26 cellular contexts compared by ENCODE assay signal in the genomic region with DNA sequence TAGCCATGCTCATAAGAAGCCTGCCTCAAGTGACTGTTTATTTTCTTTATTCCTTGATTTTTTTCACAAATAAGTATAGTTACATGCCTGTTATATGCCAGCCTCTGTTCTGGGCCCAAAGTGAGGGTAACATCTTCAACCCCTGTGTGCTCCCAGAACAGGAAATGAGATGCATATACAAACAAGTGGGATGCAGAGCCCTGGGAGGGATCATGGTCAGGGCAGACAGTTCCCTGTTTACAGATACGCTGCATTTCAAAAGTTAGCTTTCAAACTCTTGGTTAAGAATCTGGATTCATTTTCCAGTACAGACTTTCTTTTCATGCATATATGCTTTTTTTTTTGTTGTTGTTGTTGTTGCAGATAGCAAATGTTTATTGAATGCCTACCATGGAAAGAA. TPM values are rescaled to one million over a fixed set of nuclear protein-coding genes. Genes with fewer than 3 reads are reported as not detected.
"Had no signal": no experiment of that assay in that cellular context is flagged by ENCODE, and none has a peak within 500 bp of the region (broad histone marks: within the 10 kb centered on the region; RNA-seq: fewer than 3 reads in every experiment).

No MANE protein-coding gene starts in this region.

- H3K36me3 Mint-ChIP-seq: activated naive CD8-positive, alpha-beta T cell treated with anti-CD3 and anti-CD28 coated beads for 36 hours; naive B cell; stimulated activated memory B cell treated with anti-CD40 and anti-IgM and Interleukin-4, amounts not matched to agents 10 μg/mL and 1 μg/mL and 100 μg/mL, for 72 hours had no signal

- H3K4me1 Mint-ChIP-seq: activated B cell treated with CpG ODN at 0.5 μM for 24 hours; activated naive CD8-positive, alpha-beta T cell treated with anti-CD3 and anti-CD28 coated beads for 36 hours; naive B cell; stimulated activated memory B cell treated with anti-CD40 and anti-IgM and Interleukin-4, amounts not matched to agents 10 μg/mL and 1 μg/mL and 100 μg/mL, for 72 hours had no signal

- H3K4me3 Mint-ChIP-seq: activated B cell treated with CpG ODN at 0.5 μM for 24 hours; activated CD4-positive, alpha-beta T cell treated with anti-CD3 and anti-CD28 coated beads for 36 hours; activated naive CD8-positive, alpha-beta T cell treated with anti-CD3 and anti-CD28 coated beads for 36 hours; activated T-cell treated with anti-CD3 and anti-CD28 coated beads, Interleukin-2, amount 50 U/mL, for 4 hours; neural crest cell; stimulated activated memory B cell treated with anti-CD40 and anti-IgM and Interleukin-4, amounts not matched to agents 10 μg/mL and 1 μg/mL and 100 μg/mL, for 72 hours; T-helper 1 cell treated with Interleukin-12 subunit alpha and Interleukin-12 subunit beta and Interleukin-4 antibody, amounts not matched to agents 30 μg/mL and 1 μg/mL, for 36 hours had no signal

- H3K9me3 ChIP-seq: gastrocnemius medialis, lower lobe of right lung, right lobe of liver, stomach, suprapubic skin, transverse colon had no signal

- ATAC-seq: activated CD4-positive, alpha-beta T cell treated with anti-CD3 and anti-CD28 coated beads for 36 hours; activated T-cell treated with anti-CD3 and anti-CD28 coated beads, Interleukin-2, amount 50 U/mL, for 4 hours; gastrocnemius medialis; lower lobe of right lung; right lobe of liver; stimulated activated memory B cell treated with anti-CD40 and anti-IgM and Interleukin-4, amounts not matched to agents 10 μg/mL and 1 μg/mL and 100 μg/mL, for 72 hours had no signal

- H3K27ac Mint-ChIP-seq: activated B cell treated with CpG ODN at 0.5 μM for 24 hours; activated CD4-positive, alpha-beta T cell treated with anti-CD3 and anti-CD28 coated beads for 36 hours; activated naive CD8-positive, alpha-beta T cell treated with anti-CD3 and anti-CD28 coated beads for 36 hours; activated T-helper 2 cell treated with anti-CD3 and anti-CD28 coated beads, Interferon-gamma antibody, Interleukin-2, Interleukin-4, amounts not matched to agents 10 μg/mL and 5 μg/mL and 100 μg/mL, durations not matched to agents 14 hours and 24 hours and 36 hours; stimulated activated memory B cell treated with anti-CD40 and anti-IgM and Interleukin-4, amounts not matched to agents 10 μg/mL and 1 μg/mL and 100 μg/mL, for 72 hours; T-helper 1 cell treated with Interleukin-12 subunit alpha and Interleukin-12 subunit beta and Interleukin-4 antibody, amounts not matched to agents 30 μg/mL and 1 μg/mL, for 36 hours had no signal

- H3K27ac ChIP-seq: coronary artery, epithelial cell of prostate, gastrocnemius medialis, lower lobe of right lung, right lobe of liver, skin epidermis, stomach, suprapubic skin, transverse colon had no signal

- H3K27me3 Mint-ChIP-seq: activated B cell treated with CpG ODN at 0.5 μM for 24 hours; activated CD4-positive, alpha-beta T cell treated with anti-CD3 and anti-CD28 coated beads for 36 hours; naive B cell; stimulated activated memory B cell treated with anti-CD40 and anti-IgM and Interleukin-4, amounts not matched to agents 10 μg/mL and 1 μg/mL and 100 μg/mL, for 72 hours had no signal

- H3K9me3 Mint-ChIP-seq: activated B cell treated with CpG ODN at 0.5 μM for 24 hours; activated naive CD8-positive, alpha-beta T cell treated with anti-CD3 and anti-CD28 coated beads for 36 hours; activated T-cell treated with anti-CD3 and anti-CD28 coated beads, Interleukin-2, amount 50 U/mL, for 4 hours; activated T-helper 2 cell treated with anti-CD3 and anti-CD28 coated beads, Interferon-gamma antibody, Interleukin-2, Interleukin-4, amounts not matched to agents 10 μg/mL and 5 μg/mL and 100 μg/mL, durations not matched to agents 14 hours and 24 hours and 36 hours; neural crest cell; stimulated activated memory B cell treated with anti-CD40 and anti-IgM and Interleukin-4, amounts not matched to agents 10 μg/mL and 1 μg/mL and 100 μg/mL, for 72 hours had no signal

- H3K27me3 ChIP-seq: gastrocnemius medialis, right lobe of liver, stomach, suprapubic skin, transverse colon had no signal

- H3K4me1 ChIP-seq: gastrocnemius medialis, lower lobe of right lung, right lobe of liver, suprapubic skin, transverse colon had no signal

- H3K36me3 ChIP-seq: gastrocnemius medialis, lower lobe of right lung, right lobe of liver, stomach, suprapubic skin, transverse colon had no signal

- H3K4me3 ChIP-seq: coronary artery, gastrocnemius medialis, lower lobe of right lung, right lobe of liver, skin epidermis, stomach, suprapubic skin, transverse colon had no signal

- DNase-seq: activated B cell treated with CpG ODN at 0.5 μM for 24 hours; activated CD4-positive, alpha-beta T cell treated with anti-CD3 and anti-CD28 coated beads for 36 hours; activated CD4-positive, alpha-beta T cell treated with anti-CD3 and anti-CD28 coated beads, Interleukin-2, amount 50 U/mL, for 48 hours; activated CD8-positive, alpha-beta memory T cell treated with anti-CD3 and anti-CD28 coated beads, Interleukin-2, amount 50 U/mL, for 48 hours; activated naive CD4-positive, alpha-beta T cell; activated naive CD8-positive, alpha-beta T cell treated with anti-CD3 and anti-CD28 coated beads for 36 hours; activated T-cell treated with anti-CD3 and anti-CD28 coated beads, Interleukin-2, amount 50 U/mL, for 4 hours; amniotic stem cell; gastrocnemius medialis; hypothalamus; lower lobe of right lung; naive B cell; occipital lobe; right lobe of liver; stomach; T1000; transverse colon had no signal

RNA-seq across cellular contexts. Expression of a gene that starts 24.4 kb away (rescaled TPM):
- total RNA-seq: activated B cell treated with CpG ODN at 0.5 μM for 24 hours; activated CD4-positive, alpha-beta T cell treated with anti-CD3 and anti-CD28 coated beads for 36 hours; activated CD8-positive, alpha-beta memory T cell treated with anti-CD3 and anti-CD28 coated beads for 36 hours; activated naive CD8-positive, alpha-beta T cell treated with anti-CD3 and anti-CD28 coated beads for 36 hours; activated T-cell treated with anti-CD3 and anti-CD28 coated beads, Interleukin-2, amount 50 U/mL, for 4 hours; activated T-helper 2 cell treated with anti-CD3 and anti-CD28 coated beads, Interferon-gamma antibody, Interleukin-2, Interleukin-4, amounts not matched to agents 10 μg/mL and 5 μg/mL and 100 μg/mL, durations not matched to agents 14 hours and 24 hours and 36 hours had no signal
